ENCODE assay signal across 9 cellular contexts in genomic region chr19:55657004-55657747, GRCh38. TPM values are rescaled to one million over a fixed set of nuclear protein-coding genes. Genes with fewer than 3 reads are reported as not detected.
DNase-seq lines count a peak whose midpoint lies in the region; ATAC-seq and TF ChIP-seq lines count a peak whose summit lies in the region.
"Had no signal": no experiment of that assay in that cellular context is flagged by ENCODE, and none has a peak within 500 bp of the region (broad histone marks: within the 10 kb centered on the region; RNA-seq: fewer than 3 reads in every experiment).

No MANE protein-coding gene starts in this region.

- CTCF ChIA-PET in RWPE1 (lab: Yijun Ruan, JAX): interaction anchor here (0.6 to 2.5 kb wide), 2 partner anchors 11 to 14 kb away, joined by 3 to 7 read pairs; no protein-coding TSS in a partner anchor

- no CpG with 5 or more reads among the region's 18 CpGs for WGBS in H9 (ENCODE audit: extremely low coverage, insufficient read length, low lambda C conversion rate)

- H3K23me2 ChIP-seq in H9 (ENCODE audit: insufficient read length, low read depth, low read length, poor library complexity, severe bottlenecking): peaks cover 22% of the 10 kb centered on the region

- H3K14ac ChIP-seq in H9 (ENCODE audit: insufficient read depth, low read length): no peak overlapping the region

- peaks cover 45% of the 10 kb centered on the region for H3K79me2 ChIP-seq in H9 (ENCODE audit: insufficient read depth, low read length)

- H3K4me2 ChIP-seq in H9 (ENCODE audit: insufficient read depth, insufficient read length, low read length): peak overlapping the region; percentile 98

- H3K9ac ChIP-seq in H9 (ENCODE audit: extremely low read depth, insufficient read length, low read length): peak overlapping the region; percentile 63

- H2BK120ac ChIP-seq in H9 (ENCODE audit: low read depth, low read length, poor library complexity, severe bottlenecking): no peak overlapping the region

- H4K91ac ChIP-seq in H9 (ENCODE audit: insufficient read length, low read depth, low read length): no peak overlapping the region

- peaks cover 0 to 3% of the 10 kb centered on the region in 2 experiments; a peak in 2 of 5 replicates for H3K9me3 Mint-ChIP-seq in H9

- no peaks in the 10 kb centered on the region for H3K9me3 ChIP-seq in H9 (ENCODE audit: control insufficient read depth, low read depth, low read length)

- H3K27me3 ChIP-seq in H9 (ENCODE audit: insufficient read depth, low read length): no peaks in the 10 kb centered on the region
- H3K27me3 ChIP-seq: cardiac muscle cell had no signal

- H2BK20ac ChIP-seq in H9 (ENCODE audit: low read depth, low read length, poor library complexity, severe bottlenecking): no peak overlapping the region

- no peak overlapping the region for H4K8ac ChIP-seq in H9 (replicated peaks; ENCODE audit: insufficient read length, low read depth, low read length)

- no peak overlapping the region for H2BK5ac ChIP-seq in H9 (ENCODE audit: insufficient read length, low read length)

- TF ChIP-seq CTCF in H9 (conservative IDR thresholded peaks at IDR 0.05) (no peak), RWPE1 (conservative IDR thresholded peaks at IDR 0.05; ENCODE audit: low read depth) (no peak), epithelial cell of proximal tubule (conservative IDR thresholded peaks at IDR 0.05; ENCODE audit: low read depth, low read length) (no peak), retinal pigment epithelial cell (conservative IDR thresholded peaks at IDR 0.05; ENCODE audit: low read depth, low read length) (no peak)

- no peak overlapping the region for H2BK12ac ChIP-seq in H9 (ENCODE audit: insufficient read length, low read depth, low read length)

- H3K27ac ChIP-seq in H9 (ENCODE audit: insufficient read length, low read depth, low read length) (no peak overlapping the region), RWPE1 (peak overlapping the region; percentile 48)
- H3K27ac ChIP-seq: cardiac muscle cell had no signal

- H2BK15ac ChIP-seq in H9 (ENCODE audit: low read depth, low read length): no peak overlapping the region

- no peak overlapping the region for H3K23ac ChIP-seq in H9 (ENCODE audit: insufficient read length, low read depth, low read length)

- no peak overlapping the region for H3K56ac ChIP-seq in H9 (ENCODE audit: insufficient read length, low read depth, low read length)

- H2AFZ ChIP-seq in H9 (ENCODE audit: low read length): no peak overlapping the region

- no peaks in the 10 kb centered on the region; the same call in 1 of the 2 replicates for H3K27me3 Mint-ChIP-seq in H9 (ENCODE audit: low read depth)

- peaks cover 3% of the 10 kb centered on the region for H4K20me1 ChIP-seq in H9 (ENCODE audit: control insufficient read depth, insufficient read depth, insufficient read length)

- ATAC-seq in HG03565 (IDR thresholded peaks at IDR 0.05; ENCODE audit: unreplicated experiment): no peak

- no peak overlapping the region for H3T11ph ChIP-seq in H9 (ENCODE audit: low read length)

- no peaks in the 10 kb centered on the region for H3K79me1 ChIP-seq in H9 (ENCODE audit: insufficient read depth, low read depth, low read length, poor library complexity, severe bottlenecking)

- POLR2A ChIA-PET in RWPE1 (lab: Yijun Ruan, JAX; ENCODE audit: low non-redundant PET): interaction anchor here (0.6 kb wide), 1 partner anchor 419 kb away, joined by 3 read pairs; no protein-coding TSS in a partner anchor

- peak overlapping the region; percentile 93 to 94 for H3K4me3 Mint-ChIP-seq in H9

- no peak overlapping the region for H3K4ac ChIP-seq in H9 (ENCODE audit: low read depth, low read length)

- H4K5ac ChIP-seq in H9 (ENCODE audit: insufficient read length, low read depth, low read length): no peak overlapping the region

- no peak for DNase-seq in H9
- no peak for DNase-seq in RWPE1 (ENCODE audit: low spot score)
- DNase-seq in epithelial cell of proximal tubule (ENCODE audit: low read depth): no peak
- no peak for DNase-seq in retinal pigment epithelial cell (ENCODE audit: low read depth)
- no peak for DNase-seq in NAMALWA (ENCODE audit: low spot score)
- no peak for DNase-seq in retina
- no peak for DNase-seq in D341Med (ENCODE audit: low spot score)

- H3K4me1 ChIP-seq in H9 (ENCODE audit: insufficient read depth, low read length): peaks cover 7% of the 10 kb centered on the region; the same call in 1 of the 2 replicates

- no peak overlapping the region for H2AK5ac ChIP-seq in H9 (ENCODE audit: insufficient read length, low read length)

- peak overlapping the region; percentile 3 to 76 (median 15); a peak in 5 of 7 replicates for H3K27ac Mint-ChIP-seq in H9

- no peak overlapping the region for H3K18ac ChIP-seq in H9 (ENCODE audit: insufficient read length, low read depth, low read length)

- peak overlapping the region; percentile 87 for H3K4me3 ChIP-seq in epithelial cell of proximal tubule (ENCODE audit: low read depth, low read length)
- peak overlapping the region; percentile 68 for H3K4me3 ChIP-seq in retinal pigment epithelial cell (ENCODE audit: low read length)

- H3K36me3 Mint-ChIP-seq in H9 (ENCODE audit: insufficient read depth in 1 of 3, low read depth in 3 of 3): peaks cover 28 to 60% (median 43%) of the 10 kb centered on the region in 3 experiments

- peaks cover 25 to 31% of the 10 kb centered on the region in 2 experiments for H3K4me1 Mint-ChIP-seq in H9

RNA-seq across cellular contexts. Expression of gene U2AF2, which starts 2.3 kb away (rescaled TPM):
- total RNA-seq in H9 (2021): 321 and 342 TPM in 2 replicates
- total RNA-seq in epithelial cell of proximal tubule: 142 and 205 TPM in 2 replicates

RNA-seq across cellular contexts. Expression of gene CCDC106, which starts 9.2 kb away (rescaled TPM):
- total RNA-seq in H9 (2021) (19.9 and 20.0 TPM in 2 replicates), epithelial cell of proximal tubule (10.2 and 17.9 TPM in 2 replicates)

RNA-seq across cellular contexts. Expression of gene ZNF581, which starts 13.7 kb away (rescaled TPM):
- total RNA-seq in H9 (2021): 65.1 and 68.0 TPM in 2 replicates
- total RNA-seq in epithelial cell of proximal tubule: 27.2 and 29.2 TPM in 2 replicates

RNA-seq across cellular contexts. Expression of gene ZNF580, which starts 16.4 kb away (rescaled TPM):
- 22.4 and 22.8 TPM in 2 replicates for total RNA-seq in H9 (2021)
- 10.6 and 10.8 TPM in 2 replicates for total RNA-seq in epithelial cell of proximal tubule

RNA-seq across cellular contexts. Expression of gene EPN1, which starts 17.9 kb away (rescaled TPM):
- 158 and 159 TPM in 2 replicates for total RNA-seq in H9 (2021)
- 102 and 151 TPM in 2 replicates for total RNA-seq in epithelial cell of proximal tubule
